1 cellular context compared by ENCODE assay signal in genomic region chr17:17469996-17470395, GRCh38.
TF ChIP-seq lines count a peak whose summit lies in the region.

No MANE protein-coding gene starts in this region.

TF ChIP-seq in HEK293, 187 proteins besides CTCF, POLR2A, EP300 and RAD21 (continued from another document):
- TF ChIP-seq, protein P1, sequence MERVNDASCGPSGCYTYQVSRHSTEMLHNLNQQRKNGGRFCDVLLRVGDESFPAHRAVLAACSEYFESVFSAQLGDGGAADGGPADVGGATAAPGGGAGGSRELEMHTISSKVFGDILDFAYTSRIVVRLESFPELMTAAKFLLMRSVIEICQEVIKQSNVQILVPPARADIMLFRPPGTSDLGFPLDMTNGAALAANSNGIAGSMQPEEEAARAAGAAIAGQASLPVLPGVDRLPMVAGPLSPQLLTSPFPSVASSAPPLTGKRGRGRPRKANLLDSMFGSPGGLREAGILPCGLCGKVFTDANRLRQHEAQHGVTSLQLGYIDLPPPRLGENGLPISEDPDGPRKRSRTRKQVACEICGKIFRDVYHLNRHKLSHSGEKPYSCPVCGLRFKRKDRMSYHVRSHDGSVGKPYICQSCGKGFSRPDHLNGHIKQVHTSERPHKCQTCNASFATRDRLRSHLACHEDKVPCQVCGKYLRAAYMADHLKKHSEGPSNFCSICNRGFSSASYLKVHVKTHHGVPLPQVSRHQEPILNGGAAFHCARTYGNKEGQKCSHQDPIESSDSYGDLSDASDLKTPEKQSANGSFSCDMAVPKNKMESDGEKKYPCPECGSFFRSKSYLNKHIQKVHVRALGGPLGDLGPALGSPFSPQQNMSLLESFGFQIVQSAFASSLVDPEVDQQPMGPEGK (tag by site-specific recombination; IDR thresholded peaks at IDR 0.05): no peak
